In the genomic region with DNA sequence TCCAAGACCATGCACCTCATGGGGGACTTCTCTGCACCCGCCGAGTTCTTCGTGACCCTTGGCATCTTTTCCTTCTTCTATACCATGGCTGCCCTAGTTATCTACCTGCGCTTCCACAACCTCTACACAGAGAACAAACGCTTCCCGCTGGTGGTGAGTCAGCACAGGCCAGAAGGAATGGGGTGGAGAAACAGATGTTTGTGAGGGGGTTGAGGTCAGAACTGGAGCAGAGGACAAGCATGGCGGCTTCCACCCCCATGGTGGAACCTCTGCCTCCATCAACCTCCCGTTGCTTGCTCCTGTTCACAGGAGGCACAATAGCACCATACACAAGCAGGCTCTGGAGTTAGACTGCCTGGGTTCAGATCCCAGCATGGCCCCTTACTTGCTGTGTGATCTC, we compare ENCODE assay signal across 2 cellular contexts.
TF ChIP-seq lines count a peak whose summit lies in the region.

No MANE protein-coding gene starts in this region.

TF ChIP-seq in HCT116, 20 proteins besides CTCF, POLR2A, EP300 and RAD21:
- no peak for TF ChIP-seq SIN3A (IDR thresholded peaks at IDR 0.05; ENCODE audit: low read depth)
- TF ChIP-seq TCF7L2 (IDR thresholded peaks at IDR 0.05; ENCODE audit: borderline replicate concordance, extremely low read depth, insufficient read depth, insufficient read length): no peak
- TF ChIP-seq ZNF274 (IDR thresholded peaks at IDR 0.05; ENCODE audit: low read depth, low read length): no peak
- no peak for TF ChIP-seq POLR2AphosphoS5 (IDR thresholded peaks at IDR 0.05; ENCODE audit: low read depth, low read length)
- no peak for TF ChIP-seq EZH2 (IDR thresholded peaks at IDR 0.05)
- TF ChIP-seq SRF (IDR thresholded peaks at IDR 0.05; ENCODE audit: low read depth): no peak
- no peak for TF ChIP-seq CBX3 (IDR thresholded peaks at IDR 0.05; ENCODE audit: low read depth)
TF ChIP-seq in HCT116: peak in this region for 0.

TF ChIP-seq in K562, 482 proteins besides CTCF, POLR2A, EP300 and RAD21 (continues in another document):
- TF ChIP-seq, protein P1, sequence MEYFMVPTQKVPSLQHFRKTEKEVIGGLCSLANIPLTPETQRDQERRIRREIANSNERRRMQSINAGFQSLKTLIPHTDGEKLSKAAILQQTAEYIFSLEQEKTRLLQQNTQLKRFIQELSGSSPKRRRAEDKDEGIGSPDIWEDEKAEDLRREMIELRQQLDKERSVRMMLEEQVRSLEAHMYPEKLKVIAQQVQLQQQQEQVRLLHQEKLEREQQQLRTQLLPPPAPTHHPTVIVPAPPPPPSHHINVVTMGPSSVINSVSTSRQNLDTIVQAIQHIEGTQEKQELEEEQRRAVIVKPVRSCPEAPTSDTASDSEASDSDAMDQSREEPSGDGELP (CRISPR knock-in tag; IDR thresholded peaks at IDR 0.05; ENCODE audit: borderline replicate concordance): no peak
- TF ChIP-seq, protein P2, sequence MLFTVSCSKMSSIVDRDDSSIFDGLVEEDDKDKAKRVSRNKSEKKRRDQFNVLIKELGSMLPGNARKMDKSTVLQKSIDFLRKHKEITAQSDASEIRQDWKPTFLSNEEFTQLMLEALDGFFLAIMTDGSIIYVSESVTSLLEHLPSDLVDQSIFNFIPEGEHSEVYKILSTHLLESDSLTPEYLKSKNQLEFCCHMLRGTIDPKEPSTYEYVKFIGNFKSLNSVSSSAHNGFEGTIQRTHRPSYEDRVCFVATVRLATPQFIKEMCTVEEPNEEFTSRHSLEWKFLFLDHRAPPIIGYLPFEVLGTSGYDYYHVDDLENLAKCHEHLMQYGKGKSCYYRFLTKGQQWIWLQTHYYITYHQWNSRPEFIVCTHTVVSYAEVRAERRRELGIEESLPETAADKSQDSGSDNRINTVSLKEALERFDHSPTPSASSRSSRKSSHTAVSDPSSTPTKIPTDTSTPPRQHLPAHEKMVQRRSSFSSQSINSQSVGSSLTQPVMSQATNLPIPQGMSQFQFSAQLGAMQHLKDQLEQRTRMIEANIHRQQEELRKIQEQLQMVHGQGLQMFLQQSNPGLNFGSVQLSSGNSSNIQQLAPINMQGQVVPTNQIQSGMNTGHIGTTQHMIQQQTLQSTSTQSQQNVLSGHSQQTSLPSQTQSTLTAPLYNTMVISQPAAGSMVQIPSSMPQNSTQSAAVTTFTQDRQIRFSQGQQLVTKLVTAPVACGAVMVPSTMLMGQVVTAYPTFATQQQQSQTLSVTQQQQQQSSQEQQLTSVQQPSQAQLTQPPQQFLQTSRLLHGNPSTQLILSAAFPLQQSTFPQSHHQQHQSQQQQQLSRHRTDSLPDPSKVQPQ (CRISPR knock-in tag; IDR thresholded peaks at IDR 0.05; ENCODE audit: borderline replicate concordance): no peak
- TF ChIP-seq SMARCE1 (IDR thresholded peaks at IDR 0.05): no peak
- TF ChIP-seq ZEB2 (IDR thresholded peaks at IDR 0.05): peak; percentile 39; the same call in 1 of the 2 replicates
- no peak for TF ChIP-seq NFIC (IDR thresholded peaks at IDR 0.05)
- peak; percentile 28; the same call in 1 of the 2 replicates for TF ChIP-seq CBFA2T3 (IDR thresholded peaks at IDR 0.05)
- TF ChIP-seq, protein P3, sequence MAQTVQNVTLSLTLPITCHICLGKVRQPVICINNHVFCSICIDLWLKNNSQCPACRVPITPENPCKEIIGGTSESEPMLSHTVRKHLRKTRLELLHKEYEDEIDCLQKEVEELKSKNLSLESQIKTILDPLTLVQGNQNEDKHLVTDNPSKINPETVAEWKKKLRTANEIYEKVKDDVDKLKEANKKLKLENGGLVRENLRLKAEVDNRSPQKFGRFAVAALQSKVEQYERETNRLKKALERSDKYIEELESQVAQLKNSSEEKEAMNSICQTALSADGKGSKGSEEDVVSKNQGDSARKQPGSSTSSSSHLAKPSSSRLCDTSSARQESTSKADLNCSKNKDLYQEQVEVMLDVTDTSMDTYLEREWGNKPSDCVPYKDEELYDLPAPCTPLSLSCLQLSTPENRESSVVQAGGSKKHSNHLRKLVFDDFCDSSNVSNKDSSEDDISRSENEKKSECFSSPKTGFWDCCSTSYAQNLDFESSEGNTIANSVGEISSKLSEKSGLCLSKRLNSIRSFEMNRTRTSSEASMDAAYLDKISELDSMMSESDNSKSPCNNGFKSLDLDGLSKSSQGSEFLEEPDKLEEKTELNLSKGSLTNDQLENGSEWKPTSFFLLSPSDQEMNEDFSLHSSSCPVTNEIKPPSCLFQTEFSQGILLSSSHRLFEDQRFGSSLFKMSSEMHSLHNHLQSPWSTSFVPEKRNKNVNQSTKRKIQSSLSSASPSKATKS (CRISPR knock-in tag; IDR thresholded peaks at IDR 0.05): no peak
- no peak for TF ChIP-seq SIX5 (IDR thresholded peaks at IDR 0.05; ENCODE audit: borderline replicate concordance in 1 of 2, insufficient read depth in 1 of 2, low read depth in 1 of 2, low read length in 2 of 2)
- TF ChIP-seq ZNF830 (CRISPR knock-in tag; IDR thresholded peaks at IDR 0.05): no peak
- no peak for TF ChIP-seq GABPB2 (CRISPR knock-in tag; conservative IDR thresholded peaks at IDR 0.05)
- TF ChIP-seq CHCHD3 (CRISPR knock-in tag; IDR thresholded peaks at IDR 0.05): no peak
- TF ChIP-seq MEF2A (IDR thresholded peaks at IDR 0.05; ENCODE audit: control insufficient read depth, low read depth, low read length): no peak
- 0 out of 2 replicates have a peak, but pooled peaks have one; percentile 7 for TF ChIP-seq C11orf30 (IDR thresholded peaks at IDR 0.05; ENCODE audit: low read depth)
- TF ChIP-seq HEY1 (CRISPR knock-in tag; IDR thresholded peaks at IDR 0.05; ENCODE audit: borderline replicate concordance): no peak
- no peak for TF ChIP-seq ZNF407 (IDR thresholded peaks at IDR 0.05; ENCODE audit: low read depth)
- no peak for TF ChIP-seq CEBPG (CRISPR knock-in tag; IDR thresholded peaks at IDR 0.05)
- no peak for TF ChIP-seq CEBPG (tag; conservative IDR thresholded peaks at IDR 0.05 in 1 of 2, IDR thresholded peaks at IDR 0.05 in 1 of 2)
- TF ChIP-seq, protein P4, sequence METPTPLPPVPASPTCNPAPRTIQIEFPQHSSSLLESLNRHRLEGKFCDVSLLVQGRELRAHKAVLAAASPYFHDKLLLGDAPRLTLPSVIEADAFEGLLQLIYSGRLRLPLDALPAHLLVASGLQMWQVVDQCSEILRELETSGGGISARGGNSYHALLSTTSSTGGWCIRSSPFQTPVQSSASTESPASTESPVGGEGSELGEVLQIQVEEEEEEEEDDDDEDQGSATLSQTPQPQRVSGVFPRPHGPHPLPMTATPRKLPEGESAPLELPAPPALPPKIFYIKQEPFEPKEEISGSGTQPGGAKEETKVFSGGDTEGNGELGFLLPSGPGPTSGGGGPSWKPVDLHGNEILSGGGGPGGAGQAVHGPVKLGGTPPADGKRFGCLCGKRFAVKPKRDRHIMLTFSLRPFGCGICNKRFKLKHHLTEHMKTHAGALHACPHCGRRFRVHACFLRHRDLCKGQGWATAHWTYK (CRISPR knock-in tag; IDR thresholded peaks at IDR 0.05): no peak
- TF ChIP-seq CHD7 (IDR thresholded peaks at IDR 0.05; ENCODE audit: low read depth, low read length): no peak
